ENCODE assay signal across 10 cellular contexts in the genomic region with DNA sequence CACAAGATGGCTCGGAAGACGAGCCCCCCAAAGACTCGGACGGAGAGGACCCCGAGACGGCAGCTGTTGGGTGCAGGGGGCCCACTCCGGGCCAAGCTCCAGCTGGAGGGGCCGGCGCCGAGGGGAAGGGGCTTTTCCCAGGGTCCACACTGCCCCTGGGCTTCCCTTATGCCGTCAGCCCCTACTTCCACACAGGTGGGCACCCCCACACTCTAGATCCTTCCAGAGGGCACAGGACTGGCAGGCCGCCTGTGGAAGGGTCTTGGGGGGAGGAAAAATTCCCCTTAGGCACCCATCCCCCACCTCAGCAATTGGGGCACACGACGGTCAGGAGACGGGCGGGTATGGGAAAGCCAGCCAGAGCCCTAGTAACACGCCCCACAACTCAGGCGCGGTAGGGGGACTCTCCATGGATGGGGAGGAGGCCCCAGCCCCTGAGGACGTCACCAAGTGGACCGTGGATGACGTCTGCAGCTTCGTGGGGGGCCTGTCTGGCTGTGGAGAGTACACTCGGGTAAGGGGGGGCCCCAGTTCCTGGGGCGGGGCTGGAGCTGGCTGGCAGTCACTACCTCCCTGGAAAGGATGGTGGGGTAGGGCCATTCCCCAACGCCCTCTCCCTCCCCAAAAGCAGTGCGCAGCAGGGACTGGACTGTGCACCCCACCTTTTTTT. TPM values are rescaled to one million over a fixed set of nuclear protein-coding genes. Genes with fewer than 3 reads are reported as not detected.
DNase-seq lines count a peak whose midpoint lies in the region; ATAC-seq, FAIRE-seq and TF ChIP-seq lines count a peak whose summit lies in the region.
"Had no signal": no experiment of that assay in that cellular context is flagged by ENCODE, and none has a peak within 500 bp of the region (broad histone marks: within the 10 kb centered on the region; RNA-seq: fewer than 3 reads in every experiment).

No MANE protein-coding gene starts in this region.

- no peaks in the 10 kb centered on the region for H3K27me3 ChIP-seq in Panc1 (ENCODE audit: control insufficient read depth, insufficient read depth, low read length)

- no peaks in the 10 kb centered on the region for H3K36me3 ChIP-seq in Panc1 (ENCODE audit: control insufficient read depth, insufficient read depth, low read length)

- H3K9me3 Mint-ChIP-seq in activated CD4-positive, alpha-beta memory T cell treated with anti-CD3 and anti-CD28 coated beads, Interleukin-2, amount 10 ng/mL, durations not matched to agents 7 days and 5 days: no peaks in the 10 kb centered on the region

- intact Hi-C loops in Panc1 (cut with micrococcal nuclease; ENCODE audit: unreplicated experiment) (loop anchor here (5.0 kb wide), 1 partner anchor 36 kb away; no protein-coding TSS in a partner anchor), posterior vena cava (cut with DNase I) (no loop called here)

- peaks cover 27% of the 10 kb centered on the region for H3K27me3 Mint-ChIP-seq in activated CD4-positive, alpha-beta memory T cell treated with anti-CD3 and anti-CD28 coated beads, Interleukin-2, amount 10 ng/mL, durations not matched to agents 7 days and 5 days

- in situ Hi-C loops in Panc1 (cut with HindIII; ENCODE audit: low pct_unique_long_range_greater_than_20kb, low sequenced_read_pairs) (no loop called here), GM13977 (cut with MboI; ENCODE audit: low pct_unique_long_range_greater_than_20kb, low sequenced_read_pairs, unreplicated experiment) (no loop called here)

- no TSS peak for BruUV-seq in Panc1 (replicated peaks; lab: Mats Ljungman, UMichigan)

- no peak overlapping the region for H3K27ac Mint-ChIP-seq in activated CD4-positive, alpha-beta memory T cell treated with anti-CD3 and anti-CD28 coated beads, Interleukin-2, amount 10 ng/mL, durations not matched to agents 7 days and 5 days

- ATAC-seq in Panc1: peak; percentile 5; the same call in 1 of the 2 replicates
- ATAC-seq in GM19324 (IDR thresholded peaks at IDR 0.05; ENCODE audit: low FRiP score, unreplicated experiment): no peak

- H3K4me3 Mint-ChIP-seq in activated CD4-positive, alpha-beta memory T cell treated with anti-CD3 and anti-CD28 coated beads, Interleukin-2, amount 10 ng/mL, durations not matched to agents 7 days and 5 days: no peak overlapping the region

- H3K4me1 Mint-ChIP-seq in activated CD4-positive, alpha-beta memory T cell treated with anti-CD3 and anti-CD28 coated beads, Interleukin-2, amount 10 ng/mL, durations not matched to agents 7 days and 5 days: peaks cover 7% of the 10 kb centered on the region

- POLR2A ChIA-PET in Panc1 (lab: Charles Lee): interaction anchor here (0.6 kb wide), 3 partner anchors 11 to 328 kb away, joined by 3 to 4 read pairs (median 4); no protein-coding TSS in a partner anchor
- POLR2A ChIA-PET in activated CD4-positive, alpha-beta memory T cell treated with anti-CD3 and anti-CD28 coated beads, Interleukin-2, amount 10 ng/mL, durations not matched to agents 7 days and 5 days (lab: Charles Lee): interaction anchor here (1.3 to 1.7 kb wide), 3 partner anchors 16 to 24 kb away, joined by 4 to 8 read pairs (median 4); a partner anchor contains a TSS

- CTCF ChIA-PET in Panc1 (lab: Charles Lee): interaction anchor here (0.6 kb wide), 1 partner anchor 16 kb away, joined by 3 read pairs; a partner anchor contains a TSS
- CTCF ChIA-PET in activated CD4-positive, alpha-beta memory T cell treated with anti-CD3 and anti-CD28 coated beads, Interleukin-2, amount 10 ng/mL, durations not matched to agents 7 days and 5 days (lab: Charles Lee): no interaction called here

- TF ChIP-seq POLR2A in GM12892 (IDR thresholded peaks at IDR 0.05; ENCODE audit: low read depth, low read length): peak; percentile 27; the same call in 1 of the 2 replicates

- no peaks in the 10 kb centered on the region for H3K9me3 ChIP-seq in Panc1 (ENCODE audit: control insufficient read depth, insufficient read depth, low read depth, low read length)

- DNase-seq in GM12892 (ENCODE audit: insufficient read length): no peak
- no peak for DNase-seq in Panc1 (ENCODE audit: low read depth, low spot score)
- peak; percentile 55 for DNase-seq in fibroblast of pulmonary artery (ENCODE audit: low read depth)
- peak; percentile 95 for DNase-seq in posterior vena cava (ENCODE audit: low spot score)
- no peak for DNase-seq in GM13977 (ENCODE audit: low spot score)
- DNase-seq in C1 segment of cervical spinal cord (lab: John Stamatoyannopoulos, UW): no peak
- no peak for DNase-seq in activated CD4-positive, alpha-beta memory T cell treated with anti-CD3 and anti-CD28 coated beads, Interleukin-2, amount 10 ng/mL, durations not matched to agents 7 days and 5 days
- DNase-seq: stimulated activated CD4-positive, alpha-beta T cell treated with anti-CD3 and anti-CD28 coated beads, Interleukin-2, amount 100 ng/mL, for 24 hours had no signal

- peaks cover 16% of the 10 kb centered on the region for H3K36me3 Mint-ChIP-seq in activated CD4-positive, alpha-beta memory T cell treated with anti-CD3 and anti-CD28 coated beads, Interleukin-2, amount 10 ng/mL, durations not matched to agents 7 days and 5 days (ENCODE audit: low read depth)

- no peak for FAIRE-seq in GM12892 (lab: Jason Lieb, UNC)

- H3K27ac ChIP-seq in Panc1 (ENCODE audit: low read length): peak overlapping the region; percentile 87

- TF ChIP-seq CTCF in Panc1 (IDR thresholded peaks at IDR 0.05) (no peak), fibroblast of pulmonary artery (IDR thresholded peaks at IDR 0.05; ENCODE audit: low read length, missing control alignments) (no peak), GM13977 (IDR thresholded peaks at IDR 0.05; ENCODE audit: extremely low read depth, insufficient read depth, missing control alignments) (no peak)

- peak overlapping the region; percentile 40 to 57 for H3K4me3 ChIP-seq in Panc1 (ENCODE audit: low read depth in 2 of 2, low read length in 2 of 2)
- H3K4me3 ChIP-seq in fibroblast of pulmonary artery (replicated peaks; ENCODE audit: low read depth, low read length): peak overlapping the region; percentile 17

- H3K4me1 ChIP-seq in Panc1 (ENCODE audit: control insufficient read depth, insufficient read depth, low read length): peaks cover 60% of the 10 kb centered on the region

RNA-seq across cellular contexts. Expression of a gene that starts 16.1 kb away (rescaled TPM):
- 37.8 TPM for polyA plus RNA-seq in GM12892 (2012; ENCODE audit: missing spikeins)
- total RNA-seq in Panc1 (2021; ENCODE audit: unreplicated experiment): 193 TPM
- 179 TPM for polyA plus RNA-seq in Panc1 (2012; ENCODE audit: insufficient read length)
- total RNA-seq in posterior vena cava: 10 to 100 TPM; 42.8 to 44.5 TPM
- total RNA-seq in activated CD4-positive, alpha-beta memory T cell treated with anti-CD3 and anti-CD28 coated beads, Interleukin-2, amount 10 ng/mL, durations not matched to agents 7 days and 5 days: 10 to 100 TPM; 58.2 to 58.4 TPM

RNA-seq across cellular contexts. Expression of a gene that starts 17.4 kb away (rescaled TPM):
- polyA plus RNA-seq in GM12892 (2012; ENCODE audit: missing spikeins): 8.9 TPM
- total RNA-seq in Panc1 (2021; ENCODE audit: unreplicated experiment): 58.8 TPM
- polyA plus RNA-seq in Panc1 (2012; ENCODE audit: insufficient read length): 82.0 TPM
- 1 to 10 TPM; 8.5 to 8.9 TPM for total RNA-seq in posterior vena cava
- total RNA-seq in activated CD4-positive, alpha-beta memory T cell treated with anti-CD3 and anti-CD28 coated beads, Interleukin-2, amount 10 ng/mL, durations not matched to agents 7 days and 5 days: 10 to 100 TPM; 28.6 to 31.7 TPM

RNA-seq across cellular contexts. Expression of a gene that starts 19.3 kb away (rescaled TPM):
- not detected for polyA plus RNA-seq in GM12892 (2012; ENCODE audit: missing spikeins)
- total RNA-seq in Panc1 (2021; ENCODE audit: unreplicated experiment) (51.8 TPM), posterior vena cava (10 to 100 TPM; 16.5 to 38.0 TPM)
- polyA plus RNA-seq in Panc1 (2012; ENCODE audit: insufficient read length): 50.7 TPM
- total RNA-seq in activated CD4-positive, alpha-beta memory T cell treated with anti-CD3 and anti-CD28 coated beads, Interleukin-2, amount 10 ng/mL, durations not matched to agents 7 days and 5 days: not detected

RNA-seq across cellular contexts. Expression of a gene that starts 23.3 kb away (rescaled TPM):
- polyA plus RNA-seq in GM12892 (2012; ENCODE audit: missing spikeins): 0.11 TPM
- total RNA-seq in Panc1 (2021; ENCODE audit: unreplicated experiment): 9.8 TPM
- 12.0 TPM for polyA plus RNA-seq in Panc1 (2012; ENCODE audit: insufficient read length)
- total RNA-seq in posterior vena cava: under 1 TPM; 0.86 to 0.88 TPM
- total RNA-seq in activated CD4-positive, alpha-beta memory T cell treated with anti-CD3 and anti-CD28 coated beads, Interleukin-2, amount 10 ng/mL, durations not matched to agents 7 days and 5 days: 1 to 10 TPM; 7.6 to 8.2 TPM

RNA-seq across cellular contexts. Expression of a gene that starts 38.9 kb away (rescaled TPM):
- polyA plus RNA-seq in GM12892 (2012; ENCODE audit: missing spikeins): not detected
- total RNA-seq in Panc1 (2021; ENCODE audit: unreplicated experiment) (1.5 TPM), posterior vena cava (under 1 TPM in 1 of 2 donors, not detected in 1; 0.24 TPM)
- polyA plus RNA-seq in Panc1 (2012; ENCODE audit: insufficient read length): 4.7 TPM
- not detected for total RNA-seq in activated CD4-positive, alpha-beta memory T cell treated with anti-CD3 and anti-CD28 coated beads, Interleukin-2, amount 10 ng/mL, durations not matched to agents 7 days and 5 days
- total RNA-seq: LHCN-M2 had no signal

Comparison
In these comparisons a context has a peak if more than half of its experiments do, and no peak if none do; other contexts are left out.
1. DNase-seq: peak in fibroblast of pulmonary artery (single experiment) and posterior vena cava (single experiment); none in GM12892 (single experiment), Panc1 (single experiment), GM13977 (single experiment), C1 segment of cervical spinal cord (0 of 14) and activated CD4-positive, alpha-beta memory T cell treated with anti-CD3 and anti-CD28 coated beads, Interleukin-2, amount 10 ng/mL, durations not matched to agents 7 days and 5 days (single experiment).
2. RNA of a gene that starts 19.3 kb away (total RNA-seq): 51.8 TPM in Panc1 (single experiment) and 16.5 to 38.0 TPM in posterior vena cava; not detected in activated CD4-positive, alpha-beta memory T cell treated with anti-CD3 and anti-CD28 coated beads, Interleukin-2, amount 10 ng/mL, durations not matched to agents 7 days and 5 days; every median in the first group is over 10 times any median in the second.